ENCODE assay signal across 8 cellular contexts in genomic region chr10:58335306-58336005, GRCh38. TPM values are rescaled to one million over a fixed set of nuclear protein-coding genes. Genes with fewer than 3 reads are reported as not detected.
DNase-seq lines count a peak whose midpoint lies in the region; ATAC-seq and TF ChIP-seq lines count a peak whose summit lies in the region.

No MANE protein-coding gene starts in this region.

- CTCF ChIA-PET in BJ (lab: Yijun Ruan, JAX): interaction anchor here (0.7 to 2.0 kb wide), 3 partner anchors 18 to 46 kb away, joined by 3 to 5 read pairs (median 3); no protein-coding TSS in a partner anchor

- peaks cover 3% of the 10 kb centered on the region for H3K27me3 ChIP-seq in BJ (ENCODE audit: control insufficient read depth, insufficient read depth, low read length)

- POLR2A ChIA-PET in BJ (lab: Charles Lee): no interaction called here

- H3K4me1 Mint-ChIP-seq in stimulated activated naive CD8-positive, alpha-beta T cell treated with anti-CD3 and anti-CD28 coated beads, Interleukin-15, Interleukin-2, amounts not matched to agents 100 ng/mL and 50 ng/mL, for 24 hours (ENCODE audit: low read depth): peaks cover 32% of the 10 kb centered on the region

- no peaks in the 10 kb centered on the region for H3K27me3 Mint-ChIP-seq in stimulated activated naive CD8-positive, alpha-beta T cell treated with anti-CD3 and anti-CD28 coated beads, Interleukin-15, Interleukin-2, amounts not matched to agents 100 ng/mL and 50 ng/mL, for 24 hours

- H3K27ac Mint-ChIP-seq in stimulated activated naive CD8-positive, alpha-beta T cell treated with anti-CD3 and anti-CD28 coated beads, Interleukin-15, Interleukin-2, amounts not matched to agents 100 ng/mL and 50 ng/mL, for 24 hours: peak overlapping the region; percentile 94

- no peak for TF ChIP-seq CTCF in BJ (IDR thresholded peaks at IDR 0.05; ENCODE audit: insufficient read depth, low read depth, low read length)
- TF ChIP-seq CTCF in choroid plexus epithelial cell (conservative IDR thresholded peaks at IDR 0.05; ENCODE audit: low read depth, low read length): no peak

- peak overlapping the region; percentile 97 for H3K4me3 Mint-ChIP-seq in stimulated activated naive CD8-positive, alpha-beta T cell treated with anti-CD3 and anti-CD28 coated beads, Interleukin-15, Interleukin-2, amounts not matched to agents 100 ng/mL and 50 ng/mL, for 24 hours

- no peaks in the 10 kb centered on the region for H3K36me3 ChIP-seq in BJ (ENCODE audit: control insufficient read depth, insufficient read depth, low read length)

- no peak for DNase-seq in BJ (ENCODE audit: low read depth)
- DNase-seq in choroid plexus epithelial cell (ENCODE audit: low read depth): peak; percentile 32
- DNase-seq in left kidney (ENCODE audit: low read depth, low spot score): peak; percentile 60
- no peak for DNase-seq in superior temporal gyrus (ENCODE audit: extremely low spot score)

- H3K4me3 ChIP-seq in BJ (ENCODE audit: low read depth, low read length) (peak overlapping the region; percentile 96), choroid plexus epithelial cell (ENCODE audit: low read depth, low read length) (peak overlapping the region; percentile 86)

- peaks cover 5% of the 10 kb centered on the region for H3K36me3 Mint-ChIP-seq in stimulated activated naive CD8-positive, alpha-beta T cell treated with anti-CD3 and anti-CD28 coated beads, Interleukin-15, Interleukin-2, amounts not matched to agents 100 ng/mL and 50 ng/mL, for 24 hours (ENCODE audit: low read depth)

- ATAC-seq in GM19025 (IDR thresholded peaks at IDR 0.05; ENCODE audit: low read depth, unreplicated experiment): peak; percentile 34
- peak; percentile 32 for ATAC-seq in HG03139 (IDR thresholded peaks at IDR 0.05; ENCODE audit: unreplicated experiment)
- ATAC-seq in SK-N-SH treated with all-trans-retinoic acid at 6 μM for 48 hours: peak; percentile 72

- no peaks in the 10 kb centered on the region for H3K9me3 Mint-ChIP-seq in stimulated activated naive CD8-positive, alpha-beta T cell treated with anti-CD3 and anti-CD28 coated beads, Interleukin-15, Interleukin-2, amounts not matched to agents 100 ng/mL and 50 ng/mL, for 24 hours

TF ChIP-seq in SK-N-SH treated with all-trans-retinoic acid at 6 μM for 48 hours, 23 proteins besides CTCF, POLR2A, EP300 and RAD21:
- TF ChIP-seq, protein P1, sequence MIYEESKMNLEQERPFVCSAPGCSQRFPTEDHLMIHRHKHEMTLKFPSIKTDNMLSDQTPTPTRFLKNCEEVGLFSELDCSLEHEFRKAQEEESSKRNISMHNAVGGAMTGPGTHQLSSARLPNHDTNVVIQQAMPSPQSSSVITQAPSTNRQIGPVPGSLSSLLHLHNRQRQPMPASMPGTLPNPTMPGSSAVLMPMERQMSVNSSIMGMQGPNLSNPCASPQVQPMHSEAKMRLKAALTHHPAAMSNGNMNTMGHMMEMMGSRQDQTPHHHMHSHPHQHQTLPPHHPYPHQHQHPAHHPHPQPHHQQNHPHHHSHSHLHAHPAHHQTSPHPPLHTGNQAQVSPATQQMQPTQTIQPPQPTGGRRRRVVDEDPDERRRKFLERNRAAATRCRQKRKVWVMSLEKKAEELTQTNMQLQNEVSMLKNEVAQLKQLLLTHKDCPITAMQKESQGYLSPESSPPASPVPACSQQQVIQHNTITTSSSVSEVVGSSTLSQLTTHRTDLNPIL (CRISPR knock-in tag; IDR thresholded peaks at IDR 0.05; ENCODE audit: low read depth): no peak
- TF ChIP-seq ZC3H10 (CRISPR knock-in tag; IDR thresholded peaks at IDR 0.05): no peak
- no peak for TF ChIP-seq GLIS3 (CRISPR knock-in tag; IDR thresholded peaks at IDR 0.05)
- TF ChIP-seq TOX (CRISPR knock-in tag; IDR thresholded peaks at IDR 0.05; ENCODE audit: borderline replicate concordance): no peak
- TF ChIP-seq, protein P2, sequence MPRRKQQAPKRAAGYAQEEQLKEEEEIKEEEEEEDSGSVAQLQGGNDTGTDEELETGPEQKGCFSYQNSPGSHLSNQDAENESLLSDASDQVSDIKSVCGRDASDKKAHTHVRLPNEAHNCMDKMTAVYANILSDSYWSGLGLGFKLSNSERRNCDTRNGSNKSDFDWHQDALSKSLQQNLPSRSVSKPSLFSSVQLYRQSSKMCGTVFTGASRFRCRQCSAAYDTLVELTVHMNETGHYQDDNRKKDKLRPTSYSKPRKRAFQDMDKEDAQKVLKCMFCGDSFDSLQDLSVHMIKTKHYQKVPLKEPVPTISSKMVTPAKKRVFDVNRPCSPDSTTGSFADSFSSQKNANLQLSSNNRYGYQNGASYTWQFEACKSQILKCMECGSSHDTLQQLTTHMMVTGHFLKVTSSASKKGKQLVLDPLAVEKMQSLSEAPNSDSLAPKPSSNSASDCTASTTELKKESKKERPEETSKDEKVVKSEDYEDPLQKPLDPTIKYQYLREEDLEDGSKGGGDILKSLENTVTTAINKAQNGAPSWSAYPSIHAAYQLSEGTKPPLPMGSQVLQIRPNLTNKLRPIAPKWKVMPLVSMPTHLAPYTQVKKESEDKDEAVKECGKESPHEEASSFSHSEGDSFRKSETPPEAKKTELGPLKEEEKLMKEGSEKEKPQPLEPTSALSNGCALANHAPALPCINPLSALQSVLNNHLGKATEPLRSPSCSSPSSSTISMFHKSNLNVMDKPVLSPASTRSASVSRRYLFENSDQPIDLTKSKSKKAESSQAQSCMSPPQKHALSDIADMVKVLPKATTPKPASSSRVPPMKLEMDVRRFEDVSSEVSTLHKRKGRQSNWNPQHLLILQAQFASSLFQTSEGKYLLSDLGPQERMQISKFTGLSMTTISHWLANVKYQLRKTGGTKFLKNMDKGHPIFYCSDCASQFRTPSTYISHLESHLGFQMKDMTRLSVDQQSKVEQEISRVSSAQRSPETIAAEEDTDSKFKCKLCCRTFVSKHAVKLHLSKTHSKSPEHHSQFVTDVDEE (CRISPR knock-in tag; IDR thresholded peaks at IDR 0.05): no peak
- no peak for TF ChIP-seq ZFP3 (CRISPR knock-in tag; IDR thresholded peaks at IDR 0.05)
- no peak for TF ChIP-seq ARNTL (CRISPR knock-in tag; IDR thresholded peaks at IDR 0.05; ENCODE audit: borderline replicate concordance, low read depth)
- TF ChIP-seq ZNF8 (CRISPR knock-in tag; IDR thresholded peaks at IDR 0.05): no peak
- no peak for TF ChIP-seq CSDC2 (CRISPR knock-in tag; IDR thresholded peaks at IDR 0.05)
- TF ChIP-seq ZFP30 (CRISPR knock-in tag; IDR thresholded peaks at IDR 0.05): no peak
- no peak for TF ChIP-seq RARB (CRISPR knock-in tag; IDR thresholded peaks at IDR 0.05)
- TF ChIP-seq ISL1 (CRISPR knock-in tag; IDR thresholded peaks at IDR 0.05): no peak

RNA-seq across cellular contexts. Expression of gene UBE2D1, which starts 0.7 kb away (rescaled TPM):
- polyA plus RNA-seq in BJ (2011; rRNA removed): 7.7 and 15.8 TPM in 2 replicates
- polyA minus RNA-seq in BJ (2011; rRNA and poly(A)+ RNA removed): 2.2 and 4.2 TPM in 2 replicates

RNA-seq across cellular contexts. Expression of gene TFAM, which starts 49.8 kb away (rescaled TPM):
- 9.0 and 11.5 TPM in 2 replicates for polyA plus RNA-seq in BJ (2011; rRNA removed)
- 6.4 and 8.1 TPM in 2 replicates for polyA minus RNA-seq in BJ (2011; rRNA and poly(A)+ RNA removed)

Comparison
In these comparisons a context has a peak if more than half of its experiments do, and no peak if none do; other contexts are left out.
1. DNase-seq: peak in choroid plexus epithelial cell (single experiment) and left kidney (single experiment); none in BJ (single experiment) and superior temporal gyrus (single experiment).
2. Peak in every context shown above with its lines, with median percentiles within 50 percentile points of each other: ATAC-seq.